14 cellular contexts compared by ENCODE assay signal in genomic region chr5:178240341-178240741, GRCh38. TPM values are rescaled to one million over a fixed set of nuclear protein-coding genes. Genes with fewer than 3 reads are reported as not detected.
DNase-seq lines count a peak whose midpoint lies in the region; ATAC-seq and TF ChIP-seq lines count a peak whose summit lies in the region.
"Had no signal": no experiment of that assay in that cellular context is flagged by ENCODE, and none has a peak within 500 bp of the region (broad histone marks: within the 10 kb centered on the region; RNA-seq: fewer than 3 reads in every experiment).

No MANE protein-coding gene starts in this region.

- H3K4me1 Mint-ChIP-seq in stimulated activated naive CD8-positive, alpha-beta T cell treated with anti-CD3 and anti-CD28 coated beads, Interleukin-15, Interleukin-2, amounts not matched to agents 100 ng/mL and 50 ng/mL, for 24 hours (ENCODE audit: low read depth) = peaks cover 58% of the 10 kb centered on the region
- peaks cover 53% of the 10 kb centered on the region for H3K4me1 Mint-ChIP-seq in activated naive CD8-positive, alpha-beta T cell (ENCODE audit: low read depth)
- H3K4me1 Mint-ChIP-seq in naive B cell (peaks cover 21 to 46% (median 33%) of the 10 kb centered on the region in 3 donors), nephron progenitor cell (peaks cover 36% of the 10 kb centered on the region)

- H3K9me3 Mint-ChIP-seq in stimulated activated naive CD8-positive, alpha-beta T cell treated with anti-CD3 and anti-CD28 coated beads, Interleukin-15, Interleukin-2, amounts not matched to agents 100 ng/mL and 50 ng/mL, for 24 hours = no peaks in the 10 kb centered on the region
- no peaks in the 10 kb centered on the region for H3K9me3 Mint-ChIP-seq in activated naive CD8-positive, alpha-beta T cell (ENCODE audit: low read depth)
- H3K9me3 Mint-ChIP-seq in naive B cell = no peaks in the 10 kb centered on the region
- no peaks in the 10 kb centered on the region for H3K9me3 Mint-ChIP-seq in nephron progenitor cell

- DNase-seq in stimulated activated naive CD8-positive, alpha-beta T cell treated with anti-CD3 and anti-CD28 coated beads, Interleukin-15, Interleukin-2, amounts not matched to agents 100 U/mL and 50 U/mL, for 24 hours = no peak
- no peak for DNase-seq in naive B cell
- DNase-seq in NCI-H446 (lab: John Stamatoyannopoulos, UW) = no peak
- DNase-seq in nephron progenitor cell = no peak
- no peak for DNase-seq in left colon
- no peak for DNase-seq in A172 (ENCODE audit: low spot score)
- DNase-seq: activated CD4-positive, CD25-positive, alpha-beta regulatory T cell; kidney glomerular epithelial cell; NCI-H2029; NCI-H774; ovary had no signal

- intact Hi-C loops in left colon (cut with DNase I, micrococcal nuclease) = no loop called here

- H3K4me3 Mint-ChIP-seq in stimulated activated naive CD8-positive, alpha-beta T cell treated with anti-CD3 and anti-CD28 coated beads, Interleukin-15, Interleukin-2, amounts not matched to agents 100 ng/mL and 50 ng/mL, for 24 hours = peak overlapping the region; percentile 76
- peak overlapping the region; percentile 71 for H3K4me3 Mint-ChIP-seq in activated naive CD8-positive, alpha-beta T cell
- H3K4me3 Mint-ChIP-seq in naive B cell (peak overlapping the region; percentile 5 to 89 (median 78)), nephron progenitor cell (no peak overlapping the region)

- H3K27ac Mint-ChIP-seq in stimulated activated naive CD8-positive, alpha-beta T cell treated with anti-CD3 and anti-CD28 coated beads, Interleukin-15, Interleukin-2, amounts not matched to agents 100 ng/mL and 50 ng/mL, for 24 hours = peak overlapping the region; percentile 91
- peak overlapping the region; percentile 93 for H3K27ac Mint-ChIP-seq in activated naive CD8-positive, alpha-beta T cell
- H3K27ac Mint-ChIP-seq in naive B cell = peak overlapping the region in 5 of 6 donors; percentile 78 to 97 (median 92)
- no peak overlapping the region for H3K27ac Mint-ChIP-seq in nephron progenitor cell

- ATAC-seq in stimulated activated naive CD8-positive, alpha-beta T cell treated with anti-CD3 and anti-CD28 coated beads, Interleukin-15, Interleukin-2, amounts not matched to agents 100 U/mL and 50 U/mL, for 24 hours = no peak
- peak in 1 of 2 donors; percentile 20 for ATAC-seq in naive B cell (ENCODE audit: low read depth in 2 of 2)
- no peak for ATAC-seq in left colon

- H3K27me3 Mint-ChIP-seq in stimulated activated naive CD8-positive, alpha-beta T cell treated with anti-CD3 and anti-CD28 coated beads, Interleukin-15, Interleukin-2, amounts not matched to agents 100 ng/mL and 50 ng/mL, for 24 hours = no peaks in the 10 kb centered on the region
- H3K27me3 Mint-ChIP-seq in activated naive CD8-positive, alpha-beta T cell = no peaks in the 10 kb centered on the region
- H3K27me3 Mint-ChIP-seq in naive B cell (no peaks in the 10 kb centered on the region), nephron progenitor cell (ENCODE audit: low read depth, poor library complexity) (peaks cover 5% of the 10 kb centered on the region)

- no peak for TF ChIP-seq CTCF in nephron progenitor cell (IDR thresholded peaks at IDR 0.05)

- H3K36me3 Mint-ChIP-seq in stimulated activated naive CD8-positive, alpha-beta T cell treated with anti-CD3 and anti-CD28 coated beads, Interleukin-15, Interleukin-2, amounts not matched to agents 100 ng/mL and 50 ng/mL, for 24 hours (ENCODE audit: low read depth) = no peaks in the 10 kb centered on the region
- H3K36me3 Mint-ChIP-seq in activated naive CD8-positive, alpha-beta T cell = no peaks in the 10 kb centered on the region
- H3K36me3 Mint-ChIP-seq in naive B cell (no peaks in the 10 kb centered on the region), nephron progenitor cell (ENCODE audit: low read depth) (no peaks in the 10 kb centered on the region)

RNA-seq across cellular contexts. Expression of gene PHYKPL, which starts 7.7 kb away (rescaled TPM):
- 10 to 100 TPM; 42.4 to 72.9 (median 53.3) TPM for polyA plus RNA-seq in naive B cell (ENCODE audit: low read depth in 6 of 6)
- total RNA-seq in left colon = 100 to 1,000 TPM; 157 to 180 TPM
- 2.4 and 3.6 TPM in 2 replicates for total RNA-seq in A172 (2014; rRNA removed; shearing (Covaris generic))

RNA-seq across cellular contexts. Expression of gene HNRNPAB, which starts 36.0 kb away (rescaled TPM):
- 10 to 100 TPM; 33.3 to 65.8 (median 51.7) TPM for polyA plus RNA-seq in naive B cell (ENCODE audit: low read depth in 6 of 6)
- total RNA-seq in left colon = 100 to 1,000 TPM; 274 to 281 TPM
- 98.5 and 106 TPM in 2 replicates for total RNA-seq in A172 (2014; rRNA removed; shearing (Covaris generic))

RNA-seq across cellular contexts. Expression of gene GMCL2, which starts 53.2 kb away (rescaled TPM):
- not detected for polyA plus RNA-seq in naive B cell (ENCODE audit: low read depth in 6 of 6)
- not detected for total RNA-seq in left colon
- total RNA-seq in A172 (2014; rRNA removed; shearing (Covaris generic)) = not detected in 2 replicates
- total RNA-seq: ovary, SJSA1 had no signal
- polyA plus RNA-seq: ovary had no signal

Comparison
In these comparisons a context has a peak if more than half of its experiments do, and no peak if none do; other contexts are left out.
1. RNA of gene PHYKPL, which starts 7.7 kb away (total RNA-seq): 157 to 180 TPM in left colon; 2.4 to 3.6 TPM in A172; every median in the first group is over 10 times any median in the second.